Comparison of ENCODE assay signal across 18 cellular contexts in the genomic region with DNA sequence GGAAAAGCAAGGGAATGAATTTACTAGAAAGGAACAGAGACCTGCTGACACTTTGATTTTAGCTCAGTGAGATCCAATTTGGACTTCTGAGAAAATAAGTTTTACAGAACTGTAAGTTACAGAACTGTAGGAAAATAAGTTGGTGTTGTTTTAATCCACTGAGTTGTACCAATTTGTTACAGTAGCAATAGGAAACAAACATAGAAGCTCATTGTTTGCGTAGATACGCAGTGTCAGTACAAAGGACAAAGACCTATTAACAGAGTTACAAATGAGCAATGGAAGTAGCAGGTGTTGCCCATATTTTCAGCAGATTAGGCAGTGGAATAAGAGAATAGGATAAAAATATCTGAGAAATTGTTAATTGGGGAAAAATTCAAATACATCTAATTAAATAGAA.
DNase-seq lines count a peak whose midpoint lies in the region.
"Had no signal": no experiment of that assay in that cellular context is flagged by ENCODE, and none has a peak within 500 bp of the region (broad histone marks: within the 10 kb centered on the region; RNA-seq: fewer than 3 reads in every experiment).

No MANE protein-coding gene starts in this region.

- DNase-seq in SK-MEL-5 (ENCODE audit: low read depth, low spot score), result peak; percentile 77
- DNase-seq in globus pallidus (ENCODE audit: low spot score), result peak; percentile 81
- peak; percentile 52 for DNase-seq in putamen (ENCODE audit: low spot score)
- no peak for DNase-seq in activated CD4-positive, alpha-beta T cell treated with anti-CD3 and anti-CD28 coated beads for 48 hours
- DNase-seq in T-helper 9 cell, result no peak
- no peak for DNase-seq in activated T-cell treated with anti-CD3 and anti-CD28 coated beads, Interleukin-2, amount 50 U/mL, for 48 hours
- no peak for DNase-seq in NCI-H82 treated with DMSO at 0.1 percent for 48 hours (lab: John Stamatoyannopoulos, UW; ENCODE audit: unreplicated experiment)
- DNase-seq: CD4-positive, alpha-beta memory T cell; GOT3; HCEC 1CT; IMR-90; NCI-H1105; NCI-H146; NCI-H2029 treated with DMSO at 0.1 percent for 48 hours; NCI-H226; NCI-H510A treated with DMSO at 0.1 percent for 48 hours; NCI-H82; OCI-M1 had no signal

- in situ Hi-C loops in SK-MEL-5 (cut with HindIII; ENCODE audit: low pct_unique_long_range_greater_than_20kb, low sequenced_read_pairs), result no loop called here

Comparison
In these comparisons a context has a peak if more than half of its experiments do, and no peak if none do; other contexts are left out.
1. DNase-seq: peak in SK-MEL-5 (single experiment), globus pallidus (single experiment) and putamen (single experiment); none in activated CD4-positive, alpha-beta T cell treated with anti-CD3 and anti-CD28 coated beads for 48 hours (single experiment), T-helper 9 cell (single experiment), activated T-cell treated with anti-CD3 and anti-CD28 coated beads, Interleukin-2, amount 50 U/mL, for 48 hours (0 of 2) and NCI-H82 treated with DMSO at 0.1 percent for 48 hours (single experiment).